ENCODE assay signal across 20 cellular contexts in the genomic region with DNA sequence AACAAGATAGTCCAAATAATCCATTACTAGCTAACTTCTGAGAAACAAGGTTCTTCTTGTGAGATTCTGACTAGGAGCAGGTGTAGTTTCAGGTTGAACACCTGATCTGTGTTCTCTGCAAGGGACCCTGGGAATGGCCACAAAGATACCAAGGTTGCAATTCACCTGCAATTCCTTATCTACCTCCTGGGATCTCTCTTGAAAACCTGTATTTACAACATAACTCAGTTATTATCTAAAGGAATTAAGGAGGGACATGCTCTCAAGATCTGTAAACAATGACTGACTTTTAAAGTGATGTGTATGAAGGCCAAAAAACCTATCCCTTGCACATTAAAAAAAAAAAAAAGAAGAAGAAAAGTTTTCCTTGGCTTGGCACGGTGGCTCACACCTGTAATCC. TPM values are rescaled to one million over a fixed set of nuclear protein-coding genes. Genes with fewer than 3 reads are reported as not detected.
DNase-seq lines count a peak whose midpoint lies in the region; ATAC-seq and TF ChIP-seq lines count a peak whose summit lies in the region.
"Had no signal": no experiment of that assay in that cellular context is flagged by ENCODE, and none has a peak within 500 bp of the region (broad histone marks: within the 10 kb centered on the region; RNA-seq: fewer than 3 reads in every experiment).

No MANE protein-coding gene starts in this region.

- no peak for ATAC-seq in Right ventricle myocardium inferior
- ATAC-seq in T-helper 17 cell, result no peak
- peak; percentile 16 for ATAC-seq in left lung

- H3K9me3 ChIP-seq in right atrium auricular region (no peaks in the 10 kb centered on the region), T-helper 17 cell (ENCODE audit: control insufficient read depth, low read length, poor library complexity, severe bottlenecking) (no peaks in the 10 kb centered on the region), left lung (no peaks in the 10 kb centered on the region), uterus (no peaks in the 10 kb centered on the region)

- H3K4me1 ChIP-seq in right atrium auricular region, result peaks cover 0 to 63% of the 10 kb centered on the region in 2 donors
- H3K4me1 ChIP-seq in left lung, result peaks cover 0 to 23% of the 10 kb centered on the region in 2 donors
- H3K4me1 ChIP-seq in uterus, result peaks cover 0 to 4% of the 10 kb centered on the region in 2 donors

- H3K4me1 Mint-ChIP-seq in T-helper 17 cell, result peaks cover 21% of the 10 kb centered on the region
- H3K4me1 Mint-ChIP-seq: B cell had no signal

- no peaks in the 10 kb centered on the region for H3K27me3 ChIP-seq in right atrium auricular region
- no peaks in the 10 kb centered on the region for H3K27me3 ChIP-seq in left lung
- no peaks in the 10 kb centered on the region for H3K27me3 ChIP-seq in uterus

- H3K36me3 Mint-ChIP-seq in T-helper 17 cell (ENCODE audit: low read depth), result no peaks in the 10 kb centered on the region
- H3K36me3 Mint-ChIP-seq: CD8-positive, alpha-beta memory T cell had no signal

- peaks cover 22% of the 10 kb centered on the region for H3K36me3 ChIP-seq in right atrium auricular region
- peaks cover 0 to 7% of the 10 kb centered on the region in 2 donors for H3K36me3 ChIP-seq in left lung
- no peaks in the 10 kb centered on the region for H3K36me3 ChIP-seq in uterus

- DNase-seq in right atrium auricular region (ENCODE audit: low spot score) (no peak), Right ventricle myocardium inferior (ENCODE audit: missing footprints) (no peak), T-helper 17 cell (no peak), left lung (no peak), uterus (no peak), NCI-H82 treated with DMSO at 0.1 percent for 48 hours (lab: John Stamatoyannopoulos, UW; ENCODE audit: unreplicated experiment) (no peak), middle frontal gyrus (ENCODE audit: extremely low spot score, low spot score) (no peak)
- DNase-seq: CD8-positive, alpha-beta memory T cell; DMS153; Karpas-422; NCI-H1105; NCI-H1436 treated with DMSO at 0.1 percent for 48 hours; NCI-H187 treated with DMSO at 0.1 percent for 48 hours; NCI-H2171 treated with DMSO at 0.1 percent for 48 hours; NCI-H524; NCI-H748 treated with DMSO at 0.1 percent for 48 hours; NK-92 treated with Interleukin-12 subunit alpha and Interleukin-12 subunit beta, amount 100 ng/mL, for 24 hours; SHP77 had no signal

- H3K4me3 ChIP-seq in right atrium auricular region, result no peak overlapping the region
- H3K4me3 ChIP-seq in left lung, result no peak overlapping the region
- H3K4me3 ChIP-seq in uterus, result no peak overlapping the region

- H3K27ac ChIP-seq in right atrium auricular region, result peak overlapping the region; percentile 75 to 77
- H3K27ac ChIP-seq in left lung, result peak overlapping the region in 1 of 2 donors; percentile 13
- peak overlapping the region; percentile 53 to 77 for H3K27ac ChIP-seq in uterus
- H3K27ac ChIP-seq: C4-2B had no signal

- TF ChIP-seq CTCF in right atrium auricular region (IDR thresholded peaks at IDR 0.05) (no peak), left lung (IDR thresholded peaks at IDR 0.05) (no peak), uterus (IDR thresholded peaks at IDR 0.05) (no peak)

- no peak for TF ChIP-seq POLR2A in uterus (IDR thresholded peaks at IDR 0.05)

- no peaks in the 10 kb centered on the region for H3K27me3 Mint-ChIP-seq in T-helper 17 cell
- H3K27me3 Mint-ChIP-seq: CD8-positive, alpha-beta memory T cell had no signal

- intact Hi-C loops in Right ventricle myocardium inferior (cut with DNase I), result no loop called here
- intact Hi-C loops in left lung (cut with DNase I), result no loop called here
- intact Hi-C loops in uterus (cut with DNase I; ENCODE audit: low total_unique reads), result no loop called here

- H3K27ac Mint-ChIP-seq in T-helper 17 cell, result peak overlapping the region; percentile 51
- H3K27ac Mint-ChIP-seq: B cell; CD8-positive, alpha-beta memory T cell had no signal

- no peak overlapping the region for H3K4me3 Mint-ChIP-seq in T-helper 17 cell
- H3K4me3 Mint-ChIP-seq: B cell; CD8-positive, alpha-beta memory T cell had no signal

RNA-seq across cellular contexts. Expression of a gene that starts 54.8 kb away (rescaled TPM):
- total RNA-seq in right atrium auricular region (100 to 1,000 TPM; 359 to 404 TPM), Right ventricle myocardium inferior (730 TPM), T-helper 17 cell (100 to 1,000 TPM; 141 to 184 TPM), left lung (100 to 1,000 TPM in 1 of 2 donors, 10 to 100 TPM in 1; 80.5 to 195 TPM), uterus (100 to 1,000 TPM in 2 of 4 donors, 10 to 100 TPM in 2; 41.2 to 128 (median 97.3) TPM)
